ENCODE assay signal across 23 cellular contexts in the genomic region with DNA sequence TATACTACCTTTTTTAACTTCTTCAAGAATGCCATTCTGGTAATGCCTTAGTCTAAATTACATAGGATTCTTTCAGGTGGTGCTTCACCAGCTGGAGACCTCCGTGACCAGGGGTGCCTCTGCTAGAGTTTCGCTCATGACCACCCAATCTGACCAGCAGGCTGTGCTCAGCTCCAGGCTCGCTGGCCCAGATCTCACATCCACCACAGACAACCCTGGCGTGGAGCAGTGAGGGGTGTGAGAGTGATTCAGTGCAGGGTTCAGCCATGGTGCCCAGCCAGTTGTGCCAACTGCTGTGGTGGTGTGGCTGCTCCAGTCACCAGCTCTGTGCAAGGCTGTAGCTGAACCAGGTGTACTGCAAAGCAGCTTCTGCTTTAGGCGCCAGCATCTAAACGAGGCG.
"Had no signal": no experiment of that assay in that cellular context is flagged by ENCODE, and none has a peak within 500 bp of the region (broad histone marks: within the 10 kb centered on the region; RNA-seq: fewer than 3 reads in every experiment).

No MANE protein-coding gene starts in this region.

- DNase-seq: activated CD4-positive, alpha-beta memory T cell treated with anti-CD3 and anti-CD28 coated beads, Interleukin-2, amount 10 ng/mL, durations not matched to agents 7 days and 5 days; activated CD4-positive, alpha-beta T cell treated with anti-CD3 and anti-CD28 coated beads, Interleukin-2, amount 50 U/mL, for 1 hour; activated CD4-positive, CD25-positive, alpha-beta regulatory T cell; activated naive CD4-positive, alpha-beta T cell treated with anti-CD3 and anti-CD28 coated beads, Interleukin-2, amount 50 U/mL, for 16 hours; activated naive CD8-positive, alpha-beta T cell treated with anti-CD3 and anti-CD28 coated beads, Interleukin-2, amount 10 ng/mL, durations not matched to agents 7 days and 5 days; activated T-cell treated with anti-CD3 and anti-CD28 coated beads for 4 hours; activated T-cell treated with anti-CD3 and anti-CD28 coated beads, Interleukin-2, amount 50 U/mL, for 48 hours; adrenal gland; anterior cingulate cortex; central memory CD4-positive, alpha-beta T cell; MG63; MV-4-11; NCI-H1092 treated with DMSO at 0.1 percent for 48 hours; NCI-H1417 treated with DMSO at 0.1 percent for 48 hours; NCI-H1694; NCI-H2029 treated with DMSO at 0.1 percent for 48 hours; PC-3; T-helper 1 cell had no signal

- H3K27me3 Mint-ChIP-seq: activated CD4-positive, alpha-beta memory T cell treated with anti-CD3 and anti-CD28 coated beads, Interleukin-2, amount 10 ng/mL, durations not matched to agents 7 days and 5 days; activated naive CD8-positive, alpha-beta T cell treated with anti-CD3 and anti-CD28 coated beads, Interleukin-2, amount 10 ng/mL, durations not matched to agents 7 days and 5 days had no signal

- H3K4me3 ChIP-seq: adrenal gland, coronary artery, MG63, SK-N-MC had no signal

- H3K9me3 Mint-ChIP-seq: activated CD4-positive, alpha-beta memory T cell treated with anti-CD3 and anti-CD28 coated beads, Interleukin-2, amount 10 ng/mL, durations not matched to agents 7 days and 5 days; activated naive CD8-positive, alpha-beta T cell treated with anti-CD3 and anti-CD28 coated beads, Interleukin-2, amount 10 ng/mL, durations not matched to agents 7 days and 5 days; activated T-helper 2 cell treated with anti-CD3 and anti-CD28 coated beads, Interferon-gamma antibody, Interleukin-2, Interleukin-4, amounts not matched to agents 10 μg/mL and 5 μg/mL and 100 μg/mL, durations not matched to agents 14 hours and 24 hours and 36 hours had no signal

- H3K36me3 Mint-ChIP-seq: activated naive CD8-positive, alpha-beta T cell treated with anti-CD3 and anti-CD28 coated beads, Interleukin-2, amount 10 ng/mL, durations not matched to agents 7 days and 5 days had no signal

- H3K4me3 Mint-ChIP-seq: activated CD4-positive, alpha-beta memory T cell treated with anti-CD3 and anti-CD28 coated beads, Interleukin-2, amount 10 ng/mL, durations not matched to agents 7 days and 5 days; activated naive CD8-positive, alpha-beta T cell treated with anti-CD3 and anti-CD28 coated beads, Interleukin-2, amount 10 ng/mL, durations not matched to agents 7 days and 5 days had no signal

- H3K27ac Mint-ChIP-seq: activated CD4-positive, alpha-beta memory T cell treated with anti-CD3 and anti-CD28 coated beads, Interleukin-2, amount 10 ng/mL, durations not matched to agents 7 days and 5 days; activated naive CD8-positive, alpha-beta T cell treated with anti-CD3 and anti-CD28 coated beads, Interleukin-2, amount 10 ng/mL, durations not matched to agents 7 days and 5 days; activated T-helper 2 cell treated with anti-CD3 and anti-CD28 coated beads, Interferon-gamma antibody, Interleukin-2, Interleukin-4, amounts not matched to agents 10 μg/mL and 5 μg/mL and 100 μg/mL, durations not matched to agents 14 hours and 24 hours and 36 hours had no signal

- H3K4me1 Mint-ChIP-seq: activated CD4-positive, alpha-beta memory T cell treated with anti-CD3 and anti-CD28 coated beads, Interleukin-2, amount 10 ng/mL, durations not matched to agents 7 days and 5 days; activated naive CD8-positive, alpha-beta T cell treated with anti-CD3 and anti-CD28 coated beads, Interleukin-2, amount 10 ng/mL, durations not matched to agents 7 days and 5 days had no signal

- H3K4me1 ChIP-seq: adrenal gland had no signal

- H3K36me3 ChIP-seq: adrenal gland, MG63 had no signal

- ATAC-seq: PC-3, Right ventricle myocardium inferior had no signal

- H3K27me3 ChIP-seq: adrenal gland, MG63 had no signal

- H3K27ac ChIP-seq: adrenal gland, coronary artery, SK-N-MC, VCaP had no signal

- H3K9me3 ChIP-seq: adrenal gland had no signal
